ENCODE assay signal across 24 cellular contexts in genomic region chr3:114873590-114873989, GRCh38.
"Had no signal": no experiment of that assay in that cellular context is flagged by ENCODE, and none has a peak within 500 bp of the region (broad histone marks: within the 10 kb centered on the region; RNA-seq: fewer than 3 reads in every experiment).

No MANE protein-coding gene starts in this region.

- H3K36me3 ChIP-seq: MG63, SJCRH30 had no signal

- ATAC-seq: activated CD8-positive, alpha-beta T cell treated with anti-CD3 and anti-CD28 coated beads, Interleukin-2, amount 10 ng/mL, durations not matched to agents 7 days and 5 days; activated naive CD4-positive, alpha-beta T cell treated with anti-CD3 and anti-CD28 coated beads, Interleukin-2, amount 50 U/mL, for 72 hours had no signal

- FAIRE-seq: bronchial epithelial cell had no signal

- DNase-seq: activated CD4-positive, alpha-beta T cell treated with anti-CD3 and anti-CD28 coated beads, Interleukin-2, amount 10 ng/mL, durations not matched to agents 24 days and 14 days; activated CD4-positive, alpha-beta T cell treated with anti-CD3 and anti-CD28 coated beads, Interleukin-2, amount 50 U/mL, for 4 hours; activated CD8-positive, alpha-beta T cell treated with anti-CD3 and anti-CD28 coated beads, Interleukin-2, amount 10 ng/mL, durations not matched to agents 7 days and 5 days; activated gamma-delta T cell; activated naive CD4-positive, alpha-beta T cell treated with Interleukin-2 at 50 U/mL for 16 hours; activated T-cell treated with anti-CD3 and anti-CD28 coated beads, Interleukin-2, amount 50 U/mL, for 24 hours; anterior cingulate cortex; Kasumi-1; KG1; MG63; NCI-H1048; NCI-H1105 treated with DMSO at 0.1 percent for 48 hours; NCI-H1694; NCI-H1930; NCI-H2081 treated with DMSO at 0.1 percent for 48 hours; NCI-H226; NCI-H446 treated with DMSO at 0.1 percent for 48 hours; NCI-H524 treated with DMSO at 0.1 percent for 48 hours; SHP77; SJCRH30; T1000 had no signal

- H3K4me3 ChIP-seq: MG63, SJCRH30, SK-N-MC had no signal

- H3K27ac ChIP-seq: SJCRH30, SK-N-MC had no signal

- H3K9me3 ChIP-seq: MG63, SJCRH30 had no signal

- H3K27me3 ChIP-seq: MG63, SJCRH30 had no signal
